ENCODE assay signal across 8 cellular contexts in genomic region chr16:54237-54581, GRCh38. TPM values are rescaled to one million over a fixed set of nuclear protein-coding genes. Genes with fewer than 3 reads are reported as not detected.
A peak's percentile ranks its signal among the peaks of the same experiment; 100 is the strongest.
DNase-seq lines count a peak whose midpoint lies in the region; ATAC-seq and TF ChIP-seq lines count a peak whose summit lies in the region.

No MANE protein-coding gene starts in this region.

- H3K4me1 ChIP-seq in left lung: peaks cover 3 to 36% of the 10 kb centered on the region in 2 donors
- H3K4me1 ChIP-seq in suprapubic skin: peaks cover 19% of the 10 kb centered on the region

- H3K4me3 ChIP-seq in left lung: peak overlapping the region; percentile 88 to 95
- H3K4me3 ChIP-seq in suprapubic skin: peak overlapping the region; percentile 87

- H3K36me3 Mint-ChIP-seq in T-helper 1 cell treated with Interleukin-12 subunit alpha and Interleukin-12 subunit beta and Interleukin-4 antibody, amounts not matched to agents 30 μg/mL and 1 μg/mL, for 36 hours (ENCODE audit: low read depth): peaks cover 27% of the 10 kb centered on the region
- H3K36me3 Mint-ChIP-seq in activated naive CD8-positive, alpha-beta T cell treated with anti-CD3 and anti-CD28 coated beads for 36 hours: peaks cover 29% of the 10 kb centered on the region

- no peak for ATAC-seq in left lung

- DNase-seq in T-helper 1 cell (no peak), left lung (no peak), suprapubic skin (ENCODE audit: low spot score in 2 of 2) (no peak), OCI-M1 (lab: John Stamatoyannopoulos, UW) (no peak), NCI-H2196 (lab: John Stamatoyannopoulos, UW; ENCODE audit: unreplicated experiment) (no peak), NCI-H2107 treated with DMSO at 0.1 percent for 48 hours (lab: John Stamatoyannopoulos, UW; ENCODE audit: unreplicated experiment) (no peak)
- no peak for DNase-seq in activated naive CD8-positive, alpha-beta T cell treated with anti-CD3 and anti-CD28 coated beads for 36 hours

- H3K27me3 ChIP-seq in left lung (no peaks in the 10 kb centered on the region), suprapubic skin (no peaks in the 10 kb centered on the region)

- TF ChIP-seq CTCF in left lung (IDR thresholded peaks at IDR 0.05): no peak
- TF ChIP-seq CTCF in suprapubic skin (IDR thresholded peaks at IDR 0.05): no peak

- intact Hi-C loops in left lung (cut with DNase I): no loop called here

- no peaks in the 10 kb centered on the region for H3K27me3 Mint-ChIP-seq in T-helper 1 cell treated with Interleukin-12 subunit alpha and Interleukin-12 subunit beta and Interleukin-4 antibody, amounts not matched to agents 30 μg/mL and 1 μg/mL, for 36 hours (ENCODE audit: low read depth)
- no peaks in the 10 kb centered on the region for H3K27me3 Mint-ChIP-seq in activated naive CD8-positive, alpha-beta T cell treated with anti-CD3 and anti-CD28 coated beads for 36 hours

- peak overlapping the region in 1 of 2 donors; percentile 77 for H3K27ac ChIP-seq in left lung
- no peak overlapping the region for H3K27ac ChIP-seq in suprapubic skin

- H3K36me3 ChIP-seq in left lung: peaks cover 0 to 52% of the 10 kb centered on the region in 2 donors
- H3K36me3 ChIP-seq in suprapubic skin: peaks cover 42% of the 10 kb centered on the region

- TF ChIP-seq EP300 in suprapubic skin (IDR thresholded peaks at IDR 0.05): no peak

- H3K27ac Mint-ChIP-seq in T-helper 1 cell treated with Interleukin-12 subunit alpha and Interleukin-12 subunit beta and Interleukin-4 antibody, amounts not matched to agents 30 μg/mL and 1 μg/mL, for 36 hours: peak overlapping the region; percentile 9
- H3K27ac Mint-ChIP-seq in activated naive CD8-positive, alpha-beta T cell treated with anti-CD3 and anti-CD28 coated beads for 36 hours: peak overlapping the region; percentile 86

- no peak for TF ChIP-seq POLR2A in suprapubic skin (IDR thresholded peaks at IDR 0.05)

- peak overlapping the region; percentile 98 for H3K4me3 Mint-ChIP-seq in T-helper 1 cell treated with Interleukin-12 subunit alpha and Interleukin-12 subunit beta and Interleukin-4 antibody, amounts not matched to agents 30 μg/mL and 1 μg/mL, for 36 hours
- peak overlapping the region; percentile 92 for H3K4me3 Mint-ChIP-seq in activated naive CD8-positive, alpha-beta T cell treated with anti-CD3 and anti-CD28 coated beads for 36 hours

- no peaks in the 10 kb centered on the region for H3K9me3 ChIP-seq in left lung
- no peaks in the 10 kb centered on the region for H3K9me3 ChIP-seq in suprapubic skin

- H3K4me1 Mint-ChIP-seq in T-helper 1 cell treated with Interleukin-12 subunit alpha and Interleukin-12 subunit beta and Interleukin-4 antibody, amounts not matched to agents 30 μg/mL and 1 μg/mL, for 36 hours (ENCODE audit: low read depth): peaks cover 19% of the 10 kb centered on the region
- peaks cover 26% of the 10 kb centered on the region for H3K4me1 Mint-ChIP-seq in activated naive CD8-positive, alpha-beta T cell treated with anti-CD3 and anti-CD28 coated beads for 36 hours

- H3K9me3 Mint-ChIP-seq in T-helper 1 cell treated with Interleukin-12 subunit alpha and Interleukin-12 subunit beta and Interleukin-4 antibody, amounts not matched to agents 30 μg/mL and 1 μg/mL, for 36 hours: no peaks in the 10 kb centered on the region
- H3K9me3 Mint-ChIP-seq in activated naive CD8-positive, alpha-beta T cell treated with anti-CD3 and anti-CD28 coated beads for 36 hours: no peaks in the 10 kb centered on the region

- WGBS in suprapubic skin: 58% methylated on average over 12 of the region's 12 CpGs

RNA-seq across cellular contexts. Expression of gene SNRNP25, which starts 0.6 kb away (rescaled TPM):
- total RNA-seq in activated naive CD8-positive, alpha-beta T cell treated with anti-CD3 and anti-CD28 coated beads for 36 hours: 100 to 1,000 TPM in 1 of 2 experiments, 10 to 100 TPM in 1; 98.4 to 103 TPM
- total RNA-seq in left lung: 10 to 100 TPM; 19.1 to 22.2 TPM
- total RNA-seq in suprapubic skin: 10 to 100 TPM in 2 of 4 donors, 1 to 10 TPM in 2; 9.5 to 21.7 (median 13.9) TPM

RNA-seq across cellular contexts. Expression of gene POLR3K, which starts 0.8 kb away (rescaled TPM):
- 10 to 100 TPM; 55.3 to 56.0 TPM for total RNA-seq in activated naive CD8-positive, alpha-beta T cell treated with anti-CD3 and anti-CD28 coated beads for 36 hours
- total RNA-seq in left lung: 10 to 100 TPM; 12.6 to 13.4 TPM
- 1 to 10 TPM; 2.0 to 2.8 (median 2.7) TPM for total RNA-seq in suprapubic skin

RNA-seq across cellular contexts. Expression of gene RHBDF1, which starts 18.2 kb away (rescaled TPM):
- under 1 TPM in 1 of 2 experiments, not detected in 1; 0.41 TPM for total RNA-seq in activated naive CD8-positive, alpha-beta T cell treated with anti-CD3 and anti-CD28 coated beads for 36 hours
- total RNA-seq in left lung (10 to 100 TPM; 33.4 to 45.0 TPM), suprapubic skin (100 to 1,000 TPM in 1 of 4 donors, 10 to 100 TPM in 3; 32.1 to 107 (median 41.2) TPM)

RNA-seq across cellular contexts. Expression of gene MPG, which starts 23.8 kb away (rescaled TPM):
- total RNA-seq in activated naive CD8-positive, alpha-beta T cell treated with anti-CD3 and anti-CD28 coated beads for 36 hours: 10 to 100 TPM; 51.6 to 56.7 TPM
- total RNA-seq in left lung: 10 to 100 TPM; 46.3 to 47.6 TPM
- 10 to 100 TPM; 46.8 to 94.4 (median 70.9) TPM for total RNA-seq in suprapubic skin

Comparison
In these comparisons a context has a peak if more than half of its experiments do, and no peak if none do; other contexts are left out.
1. RNA of gene SNRNP25, which starts 0.6 kb away (total RNA-seq): 98.4 to 103 TPM in activated naive CD8-positive, alpha-beta T cell treated with anti-CD3 and anti-CD28 coated beads for 36 hours; 19.1 to 22.2 TPM in left lung and 9.5 to 21.7 TPM in suprapubic skin; every median in the first group is over 4 times any median in the second.
2. RNA of gene RHBDF1, which starts 18.2 kb away (total RNA-seq): 32.1 to 107 TPM in suprapubic skin and 33.4 to 45.0 TPM in left lung; 0.41 TPM in activated naive CD8-positive, alpha-beta T cell treated with anti-CD3 and anti-CD28 coated beads for 36 hours; every median in the first group is over 10 times any median in the second.